In the genomic region with DNA sequence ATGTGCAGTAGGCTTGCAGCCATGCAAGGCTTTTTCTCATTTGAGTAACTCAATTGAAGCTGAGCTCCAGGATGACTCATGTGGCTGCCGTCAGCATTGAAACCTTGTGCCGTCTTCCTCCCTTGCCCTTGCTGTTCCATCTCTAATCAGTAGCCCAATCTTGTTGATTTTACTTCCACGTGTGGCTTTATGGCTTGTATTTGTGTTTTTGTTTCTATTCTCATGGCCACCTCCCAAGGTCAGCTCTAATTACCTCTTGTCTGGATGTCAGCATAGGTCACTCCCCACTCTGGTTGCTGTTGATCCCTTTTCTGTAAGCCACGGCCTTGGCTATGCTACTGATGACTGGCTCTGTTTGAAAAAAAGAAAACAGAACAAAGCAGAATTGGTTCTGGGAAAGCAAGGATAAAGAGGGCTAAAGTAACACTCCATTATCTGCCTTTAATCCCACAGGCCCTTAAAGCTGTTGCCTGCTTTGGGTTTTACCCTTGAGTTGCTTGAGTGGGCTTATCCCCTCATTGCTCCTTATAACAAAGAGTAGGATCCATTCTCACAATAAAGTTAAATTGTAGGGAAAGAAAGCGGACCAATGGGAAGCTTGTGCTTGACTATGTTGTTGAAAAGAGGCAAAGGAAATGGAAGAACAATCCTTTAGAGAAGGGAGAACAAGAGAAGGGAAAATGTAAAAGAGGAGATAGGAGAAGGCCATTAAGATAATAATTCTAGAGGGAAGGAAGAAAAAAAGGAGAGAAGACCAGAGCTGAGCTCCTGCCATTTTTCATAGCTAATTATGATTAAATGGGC, we compare ENCODE assay signal across 9 cellular contexts.
A peak's percentile ranks its signal among the peaks of the same experiment; 100 is the strongest.
DNase-seq lines count a peak whose midpoint lies in the region; ATAC-seq, FAIRE-seq and TF ChIP-seq lines count a peak whose summit lies in the region.
"Had no signal": no experiment of that assay in that cellular context is flagged by ENCODE, and none has a peak within 500 bp of the region (broad histone marks: within the 10 kb centered on the region; RNA-seq: fewer than 3 reads in every experiment).

No MANE protein-coding gene starts in this region.

- DNase-seq in ELF-1 (ENCODE audit: low read depth, low spot score), result peak; percentile 65
- peak; percentile 84 for DNase-seq in amniotic epithelial cell (ENCODE audit: low read depth)
- no peak for DNase-seq in lung (ENCODE audit: low spot score)
- no peak for DNase-seq in GM19239 (ENCODE audit: insufficient read length, low spot score)
- DNase-seq in NCI-H774 (lab: John Stamatoyannopoulos, UW), result no peak
- no peak for DNase-seq in effector CD8-positive, alpha-beta T cell (lab: John Stamatoyannopoulos, UW)
- DNase-seq: activated naive CD8-positive, alpha-beta T cell treated with anti-CD3 and anti-CD28 coated beads, Interleukin-2, amount 10 ng/mL, durations not matched to agents 7 days and 5 days had no signal

- no peak overlapping the region for H3K4me3 ChIP-seq in lung

- peaks cover 0 to 2% of the 10 kb centered on the region in 2 donors for H3K4me1 ChIP-seq in lung (ENCODE audit: control insufficient read depth in 2 of 2, insufficient read depth in 2 of 2, low read length in 2 of 2)

- no peak for FAIRE-seq in GM19239 (lab: Jason Lieb, UNC)

- peaks cover 0 to 2% of the 10 kb centered on the region in 2 donors for H3K9me3 ChIP-seq in lung (ENCODE audit: control insufficient read depth in 2 of 2, insufficient read depth in 1 of 2, low read length in 1 of 2)

- H3K36me3 ChIP-seq in lung (ENCODE audit: control insufficient read depth in 2 of 2, insufficient read depth in 2 of 2, low read length in 2 of 2), result no peaks in the 10 kb centered on the region

- no peak overlapping the region for H3K27ac ChIP-seq in lung (ENCODE audit: low read depth in 1 of 2, low read length in 1 of 2)

- ATAC-seq in HG03095 (IDR thresholded peaks at IDR 0.05; ENCODE audit: unreplicated experiment) (peak; percentile 59), lung (ENCODE audit: insufficient read depth, low FRiP score) (peak; percentile 35), GM19328 (IDR thresholded peaks at IDR 0.05; ENCODE audit: unreplicated experiment) (no peak)

- no peaks in the 10 kb centered on the region for H3K27me3 ChIP-seq in lung (ENCODE audit: control insufficient read depth, insufficient read depth)

- WGBS in lung, 2 donors, result 66 to 79% methylated on average over 5 of the region's 5 CpGs

- no peak for TF ChIP-seq CTCF in lung (IDR thresholded peaks at IDR 0.05; ENCODE audit: control extremely low read depth, extremely low read depth)

Comparison
In these comparisons a context has a peak if more than half of its experiments do, and no peak if none do; other contexts are left out.
1. DNase-seq: peak in ELF-1 (single experiment) and amniotic epithelial cell (single experiment); none in lung (single experiment), GM19239 (single experiment), NCI-H774 (single experiment) and effector CD8-positive, alpha-beta T cell (single experiment).